Comparison of ENCODE assay signal across 1 cellular context in the genomic region with DNA sequence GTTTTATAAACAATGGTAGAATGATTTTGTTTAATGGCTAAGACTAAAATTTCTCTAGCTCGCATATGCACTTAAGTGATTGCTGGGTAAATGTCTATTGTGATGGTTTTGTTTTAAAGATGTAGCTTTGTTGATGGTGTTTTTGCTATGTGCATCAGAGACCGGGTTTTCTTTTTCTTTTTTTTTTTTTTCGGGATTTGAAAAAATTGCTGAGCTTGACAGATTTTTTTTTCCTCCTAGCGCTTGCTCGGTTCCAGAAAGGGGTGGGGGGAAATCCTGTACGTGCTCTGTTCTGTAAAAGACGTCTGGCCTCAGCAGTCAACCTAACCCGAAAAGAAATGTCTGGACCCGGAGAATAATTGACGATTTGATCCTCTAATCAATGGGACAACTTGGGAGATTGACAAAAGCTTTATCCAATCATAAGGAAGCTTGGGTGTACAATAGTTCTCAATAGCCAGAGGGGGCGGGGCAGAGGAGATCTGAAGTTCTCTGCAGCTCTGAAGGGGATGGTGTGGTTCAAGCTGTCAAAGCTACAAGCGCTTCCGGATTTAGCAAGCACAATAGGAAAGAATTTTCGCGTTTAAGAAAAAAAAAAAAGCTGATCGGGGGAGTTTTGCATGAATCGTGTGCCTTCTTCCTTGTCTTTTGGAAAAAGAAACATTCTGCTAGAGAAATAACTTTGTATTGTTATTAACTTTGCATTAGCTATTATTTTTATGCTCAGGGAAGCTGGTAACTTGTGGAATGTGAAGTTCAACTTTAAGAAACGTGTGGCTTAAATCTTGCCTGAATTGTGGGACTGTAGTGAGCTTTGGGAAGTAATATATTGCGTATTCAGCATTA.
TF ChIP-seq lines count a peak whose summit lies in the region.

No MANE protein-coding gene starts in this region.

TF ChIP-seq in K562, 482 proteins besides CTCF, POLR2A, EP300 and RAD21 (continued from another document and continues in another):
- TF ChIP-seq CREB5 (CRISPR knock-in tag; IDR thresholded peaks at IDR 0.05) = no peak
- no peak for TF ChIP-seq POLR2G (IDR thresholded peaks at IDR 0.05; ENCODE audit: low read depth, low read length)
- no peak for TF ChIP-seq NCOA6 (IDR thresholded peaks at IDR 0.05)
- TF ChIP-seq MYC (IDR thresholded peaks at IDR 0.05; ENCODE audit: low read depth, low read length) = 0 out of 2 replicates have a peak, but pooled peaks have one; percentile 11
- no peak for TF ChIP-seq MYC (CRISPR knock-in tag; IDR thresholded peaks at IDR 0.05; ENCODE audit: borderline replicate concordance, low read depth)
- TF ChIP-seq, protein P1, sequence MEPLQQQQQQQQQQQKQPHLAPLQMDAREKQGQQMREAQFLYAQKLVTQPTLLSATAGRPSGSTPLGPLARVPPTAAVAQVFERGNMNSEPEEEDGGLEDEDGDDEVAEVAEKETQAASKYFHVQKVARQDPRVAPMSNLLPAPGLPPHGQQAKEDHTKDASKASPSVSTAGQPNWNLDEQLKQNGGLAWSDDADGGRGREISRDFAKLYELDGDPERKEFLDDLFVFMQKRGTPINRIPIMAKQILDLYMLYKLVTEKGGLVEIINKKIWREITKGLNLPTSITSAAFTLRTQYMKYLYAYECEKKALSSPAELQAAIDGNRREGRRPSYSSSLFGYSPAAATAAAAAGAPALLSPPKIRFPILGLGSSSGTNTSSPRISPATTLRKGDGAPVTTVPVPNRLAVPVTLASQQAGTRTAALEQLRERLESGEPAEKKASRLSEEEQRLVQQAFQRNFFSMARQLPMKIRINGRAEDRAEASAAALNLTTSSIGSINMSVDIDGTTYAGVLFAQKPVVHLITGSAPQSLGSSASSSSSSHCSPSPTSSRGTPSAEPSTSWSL (CRISPR knock-in tag; IDR thresholded peaks at IDR 0.05; ENCODE audit: borderline replicate concordance) = no peak
- peak; percentile 82 for TF ChIP-seq ASH1L (IDR thresholded peaks at IDR 0.05; ENCODE audit: borderline replicate concordance, low read depth, partially characterized antibody)
- TF ChIP-seq ZNF79 (CRISPR knock-in tag; IDR thresholded peaks at IDR 0.05; ENCODE audit: low read depth) = no peak
- peak; percentile 60; the same call in 1 of the 2 replicates for TF ChIP-seq NFATC3 (IDR thresholded peaks at IDR 0.05)
- TF ChIP-seq, protein P2, sequence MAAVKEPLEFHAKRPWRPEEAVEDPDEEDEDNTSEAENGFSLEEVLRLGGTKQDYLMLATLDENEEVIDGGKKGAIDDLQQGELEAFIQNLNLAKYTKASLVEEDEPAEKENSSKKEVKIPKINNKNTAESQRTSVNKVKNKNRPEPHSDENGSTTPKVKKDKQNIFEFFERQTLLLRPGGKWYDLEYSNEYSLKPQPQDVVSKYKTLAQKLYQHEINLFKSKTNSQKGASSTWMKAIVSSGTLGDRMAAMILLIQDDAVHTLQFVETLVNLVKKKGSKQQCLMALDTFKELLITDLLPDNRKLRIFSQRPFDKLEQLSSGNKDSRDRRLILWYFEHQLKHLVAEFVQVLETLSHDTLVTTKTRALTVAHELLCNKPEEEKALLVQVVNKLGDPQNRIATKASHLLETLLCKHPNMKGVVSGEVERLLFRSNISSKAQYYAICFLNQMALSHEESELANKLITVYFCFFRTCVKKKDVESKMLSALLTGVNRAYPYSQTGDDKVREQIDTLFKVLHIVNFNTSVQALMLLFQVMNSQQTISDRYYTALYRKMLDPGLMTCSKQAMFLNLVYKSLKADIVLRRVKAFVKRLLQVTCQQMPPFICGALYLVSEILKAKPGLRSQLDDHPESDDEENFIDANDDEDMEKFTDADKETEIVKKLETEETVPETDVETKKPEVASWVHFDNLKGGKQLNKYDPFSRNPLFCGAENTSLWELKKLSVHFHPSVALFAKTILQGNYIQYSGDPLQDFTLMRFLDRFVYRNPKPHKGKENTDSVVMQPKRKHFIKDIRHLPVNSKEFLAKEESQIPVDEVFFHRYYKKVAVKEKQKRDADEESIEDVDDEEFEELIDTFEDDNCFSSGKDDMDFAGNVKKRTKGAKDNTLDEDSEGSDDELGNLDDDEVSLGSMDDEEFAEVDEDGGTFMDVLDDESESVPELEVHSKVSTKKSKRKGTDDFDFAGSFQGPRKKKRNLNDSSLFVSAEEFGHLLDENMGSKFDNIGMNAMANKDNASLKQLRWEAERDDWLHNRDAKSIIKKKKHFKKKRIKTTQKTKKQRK (IDR thresholded peaks at IDR 0.05; ENCODE audit: borderline replicate concordance, low read depth, low read length) = peak; percentile 90; the same call in 1 of the 2 replicates
- no peak for TF ChIP-seq KLF13 (tag; IDR thresholded peaks at IDR 0.05; ENCODE audit: borderline replicate concordance, low read depth)
- 0 out of 2 replicates have a peak, but pooled peaks have one; percentile 2 for TF ChIP-seq NFE2 (IDR thresholded peaks at IDR 0.05; ENCODE audit: low read depth)
- TF ChIP-seq SP2 (IDR thresholded peaks at IDR 0.05; ENCODE audit: extremely low read depth, low read depth, low read length, poor library complexity, severe bottlenecking) = peak; percentile 68
- TF ChIP-seq MAFF (IDR thresholded peaks at IDR 0.05; ENCODE audit: low read length) = peak; percentile 100
- TF ChIP-seq XRCC5 (IDR thresholded peaks at IDR 0.05; ENCODE audit: low read depth, low read length) = no peak
- TF ChIP-seq MEIS2 (IDR thresholded peaks at IDR 0.05; ENCODE audit: partially characterized antibody) = peak; percentile 68
- no peak for TF ChIP-seq PBX2 (CRISPR knock-in tag; IDR thresholded peaks at IDR 0.05; ENCODE audit: low read depth)
- TF ChIP-seq PBX2 (tag; conservative IDR thresholded peaks at IDR 0.05; ENCODE audit: low read depth) = peak; percentile 98
- TF ChIP-seq ETV1 (tag; conservative IDR thresholded peaks at IDR 0.05; ENCODE audit: low read depth) = no peak
- 0 out of 2 replicates have a peak, but pooled peaks have one; percentile 9 for TF ChIP-seq BRD4 (IDR thresholded peaks at IDR 0.05)
- no peak for TF ChIP-seq NR2C2 (CRISPR knock-in tag; IDR thresholded peaks at IDR 0.05)
- TF ChIP-seq NR2C2 (tag; IDR thresholded peaks at IDR 0.05) = peak; percentile 69
- no peak for TF ChIP-seq ZNF695 (CRISPR knock-in tag; IDR thresholded peaks at IDR 0.05)
- TF ChIP-seq C11orf30 (IDR thresholded peaks at IDR 0.05; ENCODE audit: low read depth) = peak; percentile 99
- TF ChIP-seq CCNT2 (IDR thresholded peaks at IDR 0.05; ENCODE audit: borderline replicate concordance, extremely low read depth, insufficient read length, low read depth, low read length) = no peak
- no peak for TF ChIP-seq ILK (tag; IDR thresholded peaks at IDR 0.05; ENCODE audit: borderline replicate concordance, low read depth)
- TF ChIP-seq POU5F1 (IDR thresholded peaks at IDR 0.05; ENCODE audit: borderline replicate concordance, low read depth, low read length, partially characterized antibody) = no peak
- peak; percentile 63 for TF ChIP-seq GABPA (tag; conservative IDR thresholded peaks at IDR 0.05; ENCODE audit: low read depth)
- TF ChIP-seq ZNF316 (IDR thresholded peaks at IDR 0.05) = peak; percentile 100
- no peak for TF ChIP-seq ZNF780A (CRISPR knock-in tag; IDR thresholded peaks at IDR 0.05)
- no peak for TF ChIP-seq ZNF444 (CRISPR knock-in tag; IDR thresholded peaks at IDR 0.05)
- no peak for TF ChIP-seq CSDE1 (IDR thresholded peaks at IDR 0.05)
- TF ChIP-seq, protein P3, sequence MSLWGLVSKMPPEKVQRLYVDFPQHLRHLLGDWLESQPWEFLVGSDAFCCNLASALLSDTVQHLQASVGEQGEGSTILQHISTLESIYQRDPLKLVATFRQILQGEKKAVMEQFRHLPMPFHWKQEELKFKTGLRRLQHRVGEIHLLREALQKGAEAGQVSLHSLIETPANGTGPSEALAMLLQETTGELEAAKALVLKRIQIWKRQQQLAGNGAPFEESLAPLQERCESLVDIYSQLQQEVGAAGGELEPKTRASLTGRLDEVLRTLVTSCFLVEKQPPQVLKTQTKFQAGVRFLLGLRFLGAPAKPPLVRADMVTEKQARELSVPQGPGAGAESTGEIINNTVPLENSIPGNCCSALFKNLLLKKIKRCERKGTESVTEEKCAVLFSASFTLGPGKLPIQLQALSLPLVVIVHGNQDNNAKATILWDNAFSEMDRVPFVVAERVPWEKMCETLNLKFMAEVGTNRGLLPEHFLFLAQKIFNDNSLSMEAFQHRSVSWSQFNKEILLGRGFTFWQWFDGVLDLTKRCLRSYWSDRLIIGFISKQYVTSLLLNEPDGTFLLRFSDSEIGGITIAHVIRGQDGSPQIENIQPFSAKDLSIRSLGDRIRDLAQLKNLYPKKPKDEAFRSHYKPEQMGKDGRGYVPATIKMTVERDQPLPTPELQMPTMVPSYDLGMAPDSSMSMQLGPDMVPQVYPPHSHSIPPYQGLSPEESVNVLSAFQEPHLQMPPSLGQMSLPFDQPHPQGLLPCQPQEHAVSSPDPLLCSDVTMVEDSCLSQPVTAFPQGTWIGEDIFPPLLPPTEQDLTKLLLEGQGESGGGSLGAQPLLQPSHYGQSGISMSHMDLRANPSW (CRISPR knock-in tag; IDR thresholded peaks at IDR 0.05) = no peak
- TF ChIP-seq FOS (IDR thresholded peaks at IDR 0.05; ENCODE audit: extremely low read depth, insufficient read length) = peak; percentile 91
- no peak for TF ChIP-seq E2F8 (IDR thresholded peaks at IDR 0.05; ENCODE audit: low read depth, partially characterized antibody)
- TF ChIP-seq MNT (conservative IDR thresholded peaks at IDR 0.05) = peak; percentile 17 to 43; a peak in 2 of 4 replicates
- peak; percentile 45; the same call in 1 of the 2 replicates for TF ChIP-seq VEZF1 (CRISPR knock-in tag; IDR thresholded peaks at IDR 0.05)
- no peak for TF ChIP-seq ESRRA (IDR thresholded peaks at IDR 0.05; ENCODE audit: borderline replicate concordance, low read depth)
- TF ChIP-seq MAFG (tag; conservative IDR thresholded peaks at IDR 0.05) = peak; percentile 100
- no peak for TF ChIP-seq MCM3 (IDR thresholded peaks at IDR 0.05)
- TF ChIP-seq ELF1 (tag; IDR thresholded peaks at IDR 0.05) = peak; percentile 28
- peak in 1 of 2 experiments; percentile 53; a peak in 1 of 4 replicates for TF ChIP-seq RCOR1 (IDR thresholded peaks at IDR 0.05; ENCODE audit: borderline replicate concordance in 1 of 2, low read depth in 2 of 2, low read length in 2 of 2)
